In the genomic region with DNA sequence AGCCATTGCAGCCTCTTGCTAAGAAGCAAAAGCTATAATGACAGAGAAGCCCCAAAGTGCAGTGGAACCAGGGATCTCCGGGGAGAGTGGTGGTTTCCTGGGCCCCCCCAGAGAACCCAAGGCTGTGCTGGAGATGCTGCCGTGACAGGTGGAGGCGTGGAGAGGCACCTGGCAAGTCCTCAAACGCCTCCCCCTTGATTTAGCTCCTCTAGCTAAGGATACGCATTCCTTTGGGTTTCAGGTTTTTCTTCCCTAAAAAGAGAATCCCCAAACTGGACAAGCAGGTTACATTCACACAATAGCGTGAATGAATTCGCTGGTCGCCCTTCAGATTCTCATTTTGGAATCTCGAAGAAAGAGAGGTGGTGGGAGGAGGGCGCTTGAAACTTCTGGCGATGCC, we compare ENCODE assay signal across 8 cellular contexts. TPM values are rescaled to one million over a fixed set of nuclear protein-coding genes. Genes with fewer than 3 reads are reported as not detected.
DNase-seq lines count a peak whose midpoint lies in the region; ATAC-seq and TF ChIP-seq lines count a peak whose summit lies in the region.

No MANE protein-coding gene starts in this region.

- no peak overlapping the region for H2BK120ac ChIP-seq in neuronal stem cell (ENCODE audit: low read depth, low read length)

- no peak overlapping the region for H2AK5ac ChIP-seq in neuronal stem cell (ENCODE audit: low read depth, low read length)

- no peak overlapping the region for H4K91ac ChIP-seq in neuronal stem cell (ENCODE audit: low read depth, low read length, poor library complexity)

- H3F3A ChIP-seq in PC-3 (ENCODE audit: low read length, unreplicated experiment) = peaks cover 13% of the 10 kb centered on the region

- H3K9me3 ChIP-seq in CD4-positive, alpha-beta T cell (ENCODE audit: control insufficient read depth, low read length) = no peaks in the 10 kb centered on the region
- H3K9me3 ChIP-seq in PC-3 (ENCODE audit: low read length) (no peaks in the 10 kb centered on the region), neuronal stem cell (replicated peaks in 1 of 2; ENCODE audit: control insufficient read depth in 2 of 2, insufficient read depth in 1 of 2, low read depth in 1 of 2, low read length in 2 of 2) (no peaks in the 10 kb centered on the region)

- no peak for ATAC-seq in CD4-positive, alpha-beta T cell (ENCODE audit: poor library complexity)
- ATAC-seq in PC-3 = no peak
- ATAC-seq in GM19328 (IDR thresholded peaks at IDR 0.05; ENCODE audit: unreplicated experiment) = no peak
- no peak for ATAC-seq in HG02884 (IDR thresholded peaks at IDR 0.05; ENCODE audit: unreplicated experiment)

- H2AFZ ChIP-seq in PC-3 (ENCODE audit: low read length) = peak overlapping the region; percentile 96
- peak overlapping the region; percentile 98 for H2AFZ ChIP-seq in neuronal stem cell (ENCODE audit: low read length)

- peaks cover 23% of the 10 kb centered on the region for H3K36me3 Mint-ChIP-seq in CD4-positive, alpha-beta T cell (ENCODE audit: low read depth)

- H3K4me2 ChIP-seq in PC-3 (ENCODE audit: low read length) (peak overlapping the region; percentile 98), neuronal stem cell (ENCODE audit: insufficient read depth, low read length, poor library complexity, severe bottlenecking) (peak overlapping the region; percentile 90)

- intact Hi-C loops in CD4-positive, alpha-beta T cell (cut with DNase I, micrococcal nuclease) = loop anchor here in 1 of 2 experiments (5.0 kb wide), 2 partner anchors 45 kb away; no protein-coding TSS in a partner anchor
- intact Hi-C loops in PC-3 (cut with micrococcal nuclease) = no loop called here

- H3K79me2 ChIP-seq in PC-3 (ENCODE audit: low read length) = peaks cover 40% of the 10 kb centered on the region

- no peak overlapping the region for H2BK15ac ChIP-seq in neuronal stem cell (ENCODE audit: low read length)

- H3K79me1 ChIP-seq in neuronal stem cell (ENCODE audit: low read depth, low read length) = no peaks in the 10 kb centered on the region

- H3K4me3 ChIP-seq in PC-3 (ENCODE audit: low read length) = peak overlapping the region; percentile 78
- peak overlapping the region; percentile 85 for H3K4me3 ChIP-seq in epithelial cell of esophagus (ENCODE audit: low read length)
- peak overlapping the region in 1 of 2 donors; percentile 87 for H3K4me3 ChIP-seq in neuronal stem cell (ENCODE audit: low read length in 2 of 2)

- no peaks in the 10 kb centered on the region for H3K36me3 ChIP-seq in PC-3 (ENCODE audit: low read depth, low read length)
- H3K36me3 ChIP-seq in neuronal stem cell (replicated peaks in 1 of 2; ENCODE audit: control insufficient read depth in 2 of 2, insufficient read depth in 2 of 2, low read length in 2 of 2) = no peaks in the 10 kb centered on the region

- H3K23ac ChIP-seq in neuronal stem cell (ENCODE audit: low read depth, low read length, poor library complexity) = no peak overlapping the region

- H3K18ac ChIP-seq in neuronal stem cell (ENCODE audit: low read length) = peak overlapping the region; percentile 95

- H3K4me3 Mint-ChIP-seq in CD4-positive, alpha-beta T cell = peak overlapping the region; percentile 88

- H4K8ac ChIP-seq in neuronal stem cell (ENCODE audit: low read depth, low read length) = no peak overlapping the region

- POLR2A ChIA-PET in CD4-positive, alpha-beta T cell (lab: Charles Lee) = interaction anchor here (1.0 to 5.7 kb wide), 6 partner anchors 11 to 51 kb away, joined by 3 to 35 read pairs (median 7); no protein-coding TSS in a partner anchor
- POLR2A ChIA-PET in PC-3 (lab: Charles Lee; ENCODE audit: unreplicated experiment) = no interaction called here

- DNase-seq in CD4-positive, alpha-beta T cell = no peak
- DNase-seq in PC-3 = peak; percentile 47
- DNase-seq in epithelial cell of esophagus (ENCODE audit: low read depth) = no peak
- no peak for DNase-seq in neuronal stem cell (ENCODE audit: low spot score)
- DNase-seq in stimulated activated naive CD4-positive, alpha-beta T cell treated with Interleukin-2 at 50 U/mL for 16 hours (lab: John Stamatoyannopoulos, UW) = no peak
- no peak for DNase-seq in AG20443 (ENCODE audit: low spot score)

- no peak overlapping the region for H2BK5ac ChIP-seq in neuronal stem cell (ENCODE audit: low read length)

- H3K4me1 ChIP-seq in PC-3 (ENCODE audit: insufficient read depth, low read length) (peaks cover 36% of the 10 kb centered on the region), neuronal stem cell (ENCODE audit: control insufficient read depth in 2 of 2, insufficient read depth in 1 of 2, low read depth in 1 of 2, low read length in 2 of 2) (peaks cover 16% of the 10 kb centered on the region in 2 donors)

- H3K27ac ChIP-seq in CD4-positive, alpha-beta T cell (ENCODE audit: low read depth, low read length) = no peak overlapping the region
- H3K27ac ChIP-seq in PC-3 (ENCODE audit: low read length) (0 out of 2 replicates have a peak overlapping the region, but pooled peaks have one; percentile 7), neuronal stem cell (replicated peaks; ENCODE audit: low read length) (no peak overlapping the region)

- TF ChIP-seq CTCF in CD4-positive, alpha-beta T cell (IDR thresholded peaks at IDR 0.05) = no peak
- TF ChIP-seq CTCF in PC-3 (conservative IDR thresholded peaks at IDR 0.05; ENCODE audit: low read depth, low read length) = no peak
- TF ChIP-seq CTCF in epithelial cell of esophagus (IDR thresholded peaks at IDR 0.05; ENCODE audit: insufficient read depth, low read depth, low read length, missing control alignments) = no peak

- H2BK12ac ChIP-seq in neuronal stem cell (ENCODE audit: low read length) = no peak overlapping the region

- H3K9me2 ChIP-seq in PC-3 (replicated peaks; ENCODE audit: low read length) = no peaks in the 10 kb centered on the region

- no peak overlapping the region for H3K14ac ChIP-seq in neuronal stem cell (ENCODE audit: low read length)

- peaks cover 58% of the 10 kb centered on the region for H3K4me1 Mint-ChIP-seq in CD4-positive, alpha-beta T cell (ENCODE audit: low read depth)

- no CpG with 5 or more reads among the region's 11 CpGs for WGBS in neuronal stem cell (ENCODE audit: extremely low coverage in 2 of 2, insufficient read length in 2 of 2, insufficient replicate concordance in 1 of 2), 2 donors

- peaks cover 20% of the 10 kb centered on the region for H4K20me1 ChIP-seq in PC-3 (ENCODE audit: low read length)

- no peaks in the 10 kb centered on the region for H3K27me3 ChIP-seq in CD4-positive, alpha-beta T cell (ENCODE audit: control insufficient read depth, insufficient read depth, low read length)
- H3K27me3 ChIP-seq in PC-3 (ENCODE audit: low read length) (no peaks in the 10 kb centered on the region), neuronal stem cell (ENCODE audit: control insufficient read depth in 3 of 3, insufficient read depth in 3 of 3, low read depth in 1 of 3, low read length in 3 of 3) (peaks cover 0 to 13% (median 6%) of the 10 kb centered on the region in 3 experiments)

- BruUV-seq in PC-3 (replicated peaks; lab: Mats Ljungman, UMichigan) = no TSS peak

- H3K9me3 Mint-ChIP-seq in CD4-positive, alpha-beta T cell = no peaks in the 10 kb centered on the region

- H3K4ac ChIP-seq in neuronal stem cell (ENCODE audit: low read length) = no peak overlapping the region

- peak overlapping the region; percentile 93 for H3K27ac Mint-ChIP-seq in CD4-positive, alpha-beta T cell

- CTCF ChIA-PET in CD4-positive, alpha-beta T cell (lab: Charles Lee) = interaction anchor here (1.9 to 2.0 kb wide), 2 partner anchors 12 to 233 kb away, joined by 4 to 6 read pairs; no protein-coding TSS in a partner anchor
- CTCF ChIA-PET in PC-3 (lab: Charles Lee) = no interaction called here

- peak overlapping the region; percentile 58 for H3K9ac ChIP-seq in PC-3 (ENCODE audit: low read length)
- no peak overlapping the region for H3K9ac ChIP-seq in neuronal stem cell (ENCODE audit: low read depth, low read length, poor library complexity)

- no peaks in the 10 kb centered on the region for H3K27me3 Mint-ChIP-seq in CD4-positive, alpha-beta T cell

RNA-seq across cellular contexts. Expression of a gene that starts 0.9 kb away (rescaled TPM):
- total RNA-seq in CD4-positive, alpha-beta T cell = 100 to 1,000 TPM; 251 to 262 TPM
- total RNA-seq in PC-3 (2014; rRNA removed) = 154 and 181 TPM in 2 replicates
- 90.7 TPM for polyA plus RNA-seq in neuronal stem cell (2013, experiment 1 of 2)
- 87.6 TPM for polyA plus RNA-seq in neuronal stem cell (2013, experiment 2 of 2)
